In the genomic region with DNA sequence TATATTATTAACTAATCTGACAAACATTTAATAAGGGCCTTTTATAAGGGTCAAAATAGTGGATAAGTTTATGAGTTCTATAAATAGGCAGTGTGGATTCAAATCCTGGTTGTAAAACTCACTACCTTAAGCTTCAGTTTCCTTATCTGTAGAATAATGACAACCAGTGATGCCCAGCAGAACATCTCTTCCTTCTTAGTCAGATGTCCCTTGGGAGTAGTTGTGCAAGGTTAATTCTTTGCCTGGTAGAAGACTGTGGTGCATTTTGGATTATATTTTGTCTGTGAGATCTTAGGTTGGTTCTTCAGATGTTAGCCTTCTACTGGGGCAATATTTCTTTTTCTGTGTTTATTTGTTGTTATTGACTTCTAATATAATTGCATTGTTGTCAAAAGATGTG, we compare ENCODE assay signal across 16 cellular contexts. TPM values are rescaled to one million over a fixed set of nuclear protein-coding genes. Genes with fewer than 3 reads are reported as not detected.
A peak's percentile ranks its signal among the peaks of the same experiment; 100 is the strongest.
DNase-seq lines count a peak whose midpoint lies in the region; ATAC-seq, FAIRE-seq and TF ChIP-seq lines count a peak whose summit lies in the region.
"Had no signal": no experiment of that assay in that cellular context is flagged by ENCODE, and none has a peak within 500 bp of the region (broad histone marks: within the 10 kb centered on the region; RNA-seq: fewer than 3 reads in every experiment).

No MANE protein-coding gene starts in this region.

- peak; percentile 33 for DNase-seq in ACHN
- DNase-seq in GM18507 (ENCODE audit: extremely low spot score, insufficient read length, low read depth), result no peak
- peak; percentile 6 for DNase-seq in NCI-H446 treated with DMSO at 0.1 percent for 48 hours (lab: John Stamatoyannopoulos, UW)
- DNase-seq in fibroblast of mammary gland (ENCODE audit: low read depth), result peak; percentile 88
- no peak for DNase-seq in activated CD8-positive, alpha-beta memory T cell treated with anti-CD3 and anti-CD28 coated beads, Interleukin-2, amount 50 U/mL, for 4 hours
- no peak for DNase-seq in superior temporal gyrus (ENCODE audit: extremely low spot score)
- no peak for DNase-seq in spleen
- DNase-seq: activated T-cell treated with anti-CD3 and anti-CD28 coated beads, Interleukin-2, amount 50 U/mL, for 48 hours; kidney; PC-9; stimulated activated naive CD4-positive, alpha-beta T cell treated with Interleukin-2 at 50 U/mL for 16 hours had no signal

- H3K4me3 ChIP-seq in fibroblast of mammary gland (ENCODE audit: control insufficient read depth, low read depth, low read length), result no peak overlapping the region
- no peak overlapping the region for H3K4me3 ChIP-seq in spleen
- H3K4me3 ChIP-seq: BLaER1 treated with 17β-estradiol and CSF1 and Interleukin-3, amounts not matched to agents 10 nM and 100 nM; PC-9 had no signal

- in situ Hi-C loops in ACHN (cut with HindIII; ENCODE audit: low pct_ligation_motif_present, low pct_unique_long_range_greater_than_20kb, low sequenced_read_pairs), result no loop called here

- intact Hi-C loops in spleen (cut with DNase I; ENCODE audit: low total_unique reads), result no loop called here

- H3K36me3 ChIP-seq in spleen, result peaks cover 0 to 3% (median 0%) of the 10 kb centered on the region in 6 donors
- H3K36me3 ChIP-seq: neutrophil had no signal

- no peak for TF ChIP-seq CTCF in fibroblast of mammary gland (conservative IDR thresholded peaks at IDR 0.05; ENCODE audit: control insufficient read depth, insufficient read depth, low read depth, low read length)
- no peak for TF ChIP-seq CTCF in spleen (IDR thresholded peaks at IDR 0.05 in 8 of 11, conservative IDR thresholded peaks at IDR 0.05 in 3 of 11)

- H3K9me3 ChIP-seq in spleen, result no peaks in the 10 kb centered on the region
- H3K9me3 ChIP-seq: neutrophil had no signal

- peak; percentile 15 for FAIRE-seq in GM18507 (lab: Jason Lieb, UNC)
- FAIRE-seq: HTR-8/SVneo, kidney had no signal

- H3K4me1 ChIP-seq in spleen, result peaks cover 0 to 30% (median 10%) of the 10 kb centered on the region in 6 donors

- no peaks in the 10 kb centered on the region for H3K27me3 ChIP-seq in spleen (replicated peaks in 1 of 7)
- H3K27me3 ChIP-seq: BLaER1 treated with 17β-estradiol and CSF1 and Interleukin-3, amounts not matched to agents 10 nM and 100 nM; neutrophil had no signal

- no peak for ATAC-seq in HG02938 (IDR thresholded peaks at IDR 0.05; ENCODE audit: unreplicated experiment)
- ATAC-seq: esophagus mucosa had no signal

- H3K27ac ChIP-seq in spleen, result no peak overlapping the region
- H3K27ac ChIP-seq: neutrophil, PC-9 had no signal

- no peak for TF ChIP-seq POLR2A in spleen (IDR thresholded peaks at IDR 0.05)

RNA-seq across cellular contexts. Expression of gene ARID2, which starts 59.5 kb away (rescaled TPM):
- total RNA-seq in spleen, result 10 to 100 TPM; 31.7 to 59.6 (median 44.2) TPM
- 1 to 10 TPM; 5.7 to 7.6 (median 6.1) TPM for polyA plus RNA-seq in spleen

Comparison
In these comparisons a context has a peak if more than half of its experiments do, and no peak if none do; other contexts are left out.
1. DNase-seq: peak in ACHN (single experiment), NCI-H446 treated with DMSO at 0.1 percent for 48 hours (single experiment) and fibroblast of mammary gland (single experiment); none in GM18507 (single experiment), activated CD8-positive, alpha-beta memory T cell treated with anti-CD3 and anti-CD28 coated beads, Interleukin-2, amount 50 U/mL, for 4 hours (single experiment), superior temporal gyrus (single experiment) and spleen (single experiment).